Comparison of ENCODE assay signal across 18 cellular contexts in genomic region chr4:147355849-147356248, GRCh38.
A peak's percentile ranks its signal among the peaks of the same experiment; 100 is the strongest.
DNase-seq lines count a peak whose midpoint lies in the region; FAIRE-seq and TF ChIP-seq lines count a peak whose summit lies in the region.
"Had no signal": no experiment of that assay in that cellular context is flagged by ENCODE, and none has a peak within 500 bp of the region (broad histone marks: within the 10 kb centered on the region; RNA-seq: fewer than 3 reads in every experiment).

No MANE protein-coding gene starts in this region.

- peak overlapping the region; percentile 63 for H3K27ac Mint-ChIP-seq in nephron progenitor cell
- H3K27ac Mint-ChIP-seq: activated B cell treated with CpG ODN at 0.5 μM for 24 hours; activated CD8-positive, alpha-beta memory T cell treated with anti-CD3 and anti-CD28 coated beads, Interleukin-2, amount 10 ng/mL, durations not matched to agents 7 days and 5 days; activated naive CD4-positive, alpha-beta T cell treated with anti-CD3 and anti-CD28 coated beads, Interleukin-2, amount 10 ng/mL, durations not matched to agents 7 days and 5 days; progenitor cell of endocrine pancreas had no signal

- peaks cover 24% of the 10 kb centered on the region for H3K9me3 Mint-ChIP-seq in nephron progenitor cell
- H3K9me3 Mint-ChIP-seq: activated naive CD4-positive, alpha-beta T cell treated with anti-CD3 and anti-CD28 coated beads, Interleukin-2, amount 10 ng/mL, durations not matched to agents 7 days and 5 days had no signal

- H3K36me3 Mint-ChIP-seq in nephron progenitor cell (ENCODE audit: low read depth), result peaks cover 6% of the 10 kb centered on the region
- H3K36me3 Mint-ChIP-seq: activated CD8-positive, alpha-beta memory T cell treated with anti-CD3 and anti-CD28 coated beads, Interleukin-2, amount 10 ng/mL, durations not matched to agents 7 days and 5 days; activated naive CD4-positive, alpha-beta T cell treated with anti-CD3 and anti-CD28 coated beads, Interleukin-2, amount 10 ng/mL, durations not matched to agents 7 days and 5 days had no signal

- no peaks in the 10 kb centered on the region for H3K27me3 Mint-ChIP-seq in nephron progenitor cell (ENCODE audit: low read depth, poor library complexity)
- H3K27me3 Mint-ChIP-seq: activated B cell treated with CpG ODN at 0.5 μM for 24 hours; activated CD8-positive, alpha-beta memory T cell treated with anti-CD3 and anti-CD28 coated beads, Interleukin-2, amount 10 ng/mL, durations not matched to agents 7 days and 5 days; activated naive CD4-positive, alpha-beta T cell treated with anti-CD3 and anti-CD28 coated beads, Interleukin-2, amount 10 ng/mL, durations not matched to agents 7 days and 5 days; progenitor cell of endocrine pancreas had no signal

- FAIRE-seq in GM19239 (lab: Jason Lieb, UNC), result no peak
- FAIRE-seq: GM12891 had no signal

- DNase-seq in DMS53 treated with DMSO at 0.1 percent for 48 hours (lab: John Stamatoyannopoulos, UW; ENCODE audit: unreplicated experiment) (peak; percentile 9), RKO (ENCODE audit: low spot score) (peak; percentile 5), epithelial cell of prostate (ENCODE audit: low read depth, low spot score) (peak; percentile 27), nephron progenitor cell (no peak), HuH-7 (ENCODE audit: low spot score) (no peak), NCI-H2196 treated with DMSO at 0.1 percent for 48 hours (lab: John Stamatoyannopoulos, UW; ENCODE audit: unreplicated experiment) (no peak), GM19239 (ENCODE audit: insufficient read length, low spot score) (no peak)
- DNase-seq in stimulated activated naive CD4-positive, alpha-beta T cell treated with Interleukin-2 at 50 U/mL for 16 hours (lab: John Stamatoyannopoulos, UW), result no peak
- DNase-seq: activated B cell treated with CpG ODN at 0.5 μM for 24 hours; activated CD8-positive, alpha-beta memory T cell treated with anti-CD3 and anti-CD28 coated beads, Interleukin-2, amount 10 ng/mL, durations not matched to agents 7 days and 5 days; activated naive CD4-positive, alpha-beta T cell treated with anti-CD3 and anti-CD28 coated beads, Interleukin-2, amount 10 ng/mL, durations not matched to agents 7 days and 5 days; DND-41; NCI-H1048; NCI-H2227 treated with DMSO at 0.1 percent for 48 hours; tibial artery had no signal

- no peak overlapping the region for H3K4me3 Mint-ChIP-seq in nephron progenitor cell
- H3K4me3 Mint-ChIP-seq: activated B cell treated with CpG ODN at 0.5 μM for 24 hours; activated CD8-positive, alpha-beta memory T cell treated with anti-CD3 and anti-CD28 coated beads, Interleukin-2, amount 10 ng/mL, durations not matched to agents 7 days and 5 days; activated naive CD4-positive, alpha-beta T cell treated with anti-CD3 and anti-CD28 coated beads, Interleukin-2, amount 10 ng/mL, durations not matched to agents 7 days and 5 days had no signal

- peak overlapping the region; percentile 16 for H3K27ac ChIP-seq in epithelial cell of prostate
- H3K27ac ChIP-seq: BLaER1, tibial artery had no signal

- H3K4me1 Mint-ChIP-seq in nephron progenitor cell, result no peaks in the 10 kb centered on the region
- H3K4me1 Mint-ChIP-seq: activated B cell treated with CpG ODN at 0.5 μM for 24 hours; activated CD8-positive, alpha-beta memory T cell treated with anti-CD3 and anti-CD28 coated beads, Interleukin-2, amount 10 ng/mL, durations not matched to agents 7 days and 5 days; activated naive CD4-positive, alpha-beta T cell treated with anti-CD3 and anti-CD28 coated beads, Interleukin-2, amount 10 ng/mL, durations not matched to agents 7 days and 5 days had no signal

- no peak for TF ChIP-seq CTCF in nephron progenitor cell (IDR thresholded peaks at IDR 0.05)

Comparison
In these comparisons a context has a peak if more than half of its experiments do, and no peak if none do; other contexts are left out.
1. DNase-seq: peak in DMS53 treated with DMSO at 0.1 percent for 48 hours (single experiment), RKO (single experiment) and epithelial cell of prostate (single experiment); none in nephron progenitor cell (single experiment), stimulated activated naive CD4-positive, alpha-beta T cell treated with Interleukin-2 at 50 U/mL for 16 hours (single experiment), HuH-7 (single experiment), NCI-H2196 treated with DMSO at 0.1 percent for 48 hours (single experiment) and GM19239 (single experiment).